In the genomic region with DNA sequence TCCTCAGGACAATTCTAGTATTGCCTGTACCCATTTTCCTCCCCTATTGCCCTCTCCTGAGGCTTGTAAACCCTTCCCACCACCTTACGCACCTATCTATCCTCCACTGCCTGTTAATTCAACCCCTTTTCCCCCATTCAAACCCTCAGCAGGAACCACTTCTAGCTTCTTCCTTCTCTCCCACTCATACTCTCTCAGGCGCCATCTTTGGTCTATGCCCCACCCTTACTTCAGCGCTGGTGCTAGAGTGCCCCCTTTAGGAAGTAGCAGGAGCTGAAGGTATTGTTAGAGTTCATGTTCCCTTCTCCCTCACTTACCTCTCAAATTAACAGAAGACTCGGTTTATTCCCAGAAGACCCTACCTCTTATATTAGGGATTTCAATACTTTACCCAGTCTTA, we compare ENCODE assay signal across 1 cellular context.
A peak's percentile ranks its signal among the peaks of the same experiment; 100 is the strongest.
TF ChIP-seq lines count a peak whose summit lies in the region.

No MANE protein-coding gene starts in this region.

TF ChIP-seq in K562, 482 proteins besides CTCF, POLR2A, EP300 and RAD21 (continued from another document):
- TF ChIP-seq, protein P1, sequence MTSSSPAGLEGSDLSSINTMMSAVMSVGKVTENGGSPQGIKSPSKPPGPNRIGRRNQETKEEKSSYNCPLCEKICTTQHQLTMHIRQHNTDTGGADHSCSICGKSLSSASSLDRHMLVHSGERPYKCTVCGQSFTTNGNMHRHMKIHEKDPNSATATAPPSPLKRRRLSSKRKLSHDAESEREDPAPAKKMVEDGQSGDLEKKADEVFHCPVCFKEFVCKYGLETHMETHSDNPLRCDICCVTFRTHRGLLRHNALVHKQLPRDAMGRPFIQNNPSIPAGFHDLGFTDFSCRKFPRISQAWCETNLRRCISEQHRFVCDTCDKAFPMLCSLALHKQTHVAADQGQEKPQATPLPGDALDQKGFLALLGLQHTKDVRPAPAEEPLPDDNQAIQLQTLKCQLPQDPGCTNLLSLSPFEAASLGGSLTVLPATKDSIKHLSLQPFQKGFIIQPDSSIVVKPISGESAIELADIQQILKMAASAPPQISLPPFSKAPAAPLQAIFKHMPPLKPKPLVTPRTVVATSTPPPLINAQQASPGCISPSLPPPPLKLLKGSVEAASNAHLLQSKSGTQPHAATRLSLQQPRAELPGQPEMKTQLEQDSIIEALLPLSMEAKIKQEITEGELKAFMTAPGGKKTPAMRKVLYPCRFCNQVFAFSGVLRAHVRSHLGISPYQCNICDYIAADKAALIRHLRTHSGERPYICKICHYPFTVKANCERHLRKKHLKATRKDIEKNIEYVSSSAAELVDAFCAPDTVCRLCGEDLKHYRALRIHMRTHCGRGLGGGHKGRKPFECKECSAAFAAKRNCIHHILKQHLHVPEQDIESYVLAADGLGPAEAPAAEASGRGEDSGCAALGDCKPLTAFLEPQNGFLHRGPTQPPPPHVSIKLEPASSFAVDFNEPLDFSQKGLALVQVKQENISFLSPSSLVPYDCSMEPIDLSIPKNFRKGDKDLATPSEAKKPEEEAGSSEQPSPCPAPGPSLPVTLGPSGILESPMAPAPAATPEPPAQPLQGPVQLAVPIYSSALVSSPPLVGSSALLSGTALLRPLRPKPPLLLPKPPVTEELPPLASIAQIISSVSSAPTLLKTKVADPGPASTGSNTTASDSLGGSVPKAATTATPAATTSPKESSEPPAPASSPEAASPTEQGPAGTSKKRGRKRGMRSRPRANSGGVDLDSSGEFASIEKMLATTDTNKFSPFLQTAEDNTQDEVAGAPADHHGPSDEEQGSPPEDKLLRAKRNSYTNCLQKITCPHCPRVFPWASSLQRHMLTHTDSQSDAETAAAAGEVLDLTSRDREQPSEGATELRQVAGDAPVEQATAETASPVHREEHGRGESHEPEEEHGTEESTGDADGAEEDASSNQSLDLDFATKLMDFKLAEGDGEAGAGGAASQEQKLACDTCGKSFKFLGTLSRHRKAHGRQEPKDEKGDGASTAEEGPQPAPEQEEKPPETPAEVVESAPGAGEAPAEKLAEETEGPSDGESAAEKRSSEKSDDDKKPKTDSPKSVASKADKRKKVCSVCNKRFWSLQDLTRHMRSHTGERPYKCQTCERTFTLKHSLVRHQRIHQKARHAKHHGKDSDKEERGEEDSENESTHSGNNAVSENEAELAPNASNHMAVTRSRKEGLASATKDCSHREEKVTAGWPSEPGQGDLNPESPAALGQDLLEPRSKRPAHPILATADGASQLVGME (CRISPR knock-in tag; IDR thresholded peaks at IDR 0.05) = no peak
- no peak for TF ChIP-seq ZNF175 (CRISPR knock-in tag; IDR thresholded peaks at IDR 0.05; ENCODE audit: low read depth)
- TF ChIP-seq, protein P2, sequence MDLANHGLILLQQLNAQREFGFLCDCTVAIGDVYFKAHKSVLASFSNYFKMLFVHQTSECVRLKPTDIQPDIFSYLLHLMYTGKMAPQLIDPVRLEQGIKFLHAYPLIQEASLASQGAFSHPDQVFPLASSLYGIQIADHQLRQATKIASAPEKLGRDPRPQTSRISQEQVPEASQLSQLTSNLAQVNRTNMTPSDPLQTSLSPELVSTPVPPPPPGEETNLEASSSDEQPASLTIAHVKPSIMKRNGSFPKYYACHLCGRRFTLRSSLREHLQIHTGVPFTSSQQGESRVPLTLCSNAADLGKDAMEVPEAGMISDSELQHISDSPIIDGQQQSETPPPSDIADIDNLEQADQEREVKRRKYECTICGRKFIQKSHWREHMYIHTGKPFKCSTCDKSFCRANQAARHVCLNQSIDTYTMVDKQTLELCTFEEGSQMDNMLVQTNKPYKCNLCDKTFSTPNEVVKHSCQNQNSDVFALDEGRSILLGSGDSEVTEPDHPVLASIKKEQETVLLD (IDR thresholded peaks at IDR 0.05) = no peak
- no peak for TF ChIP-seq ZKSCAN8 (CRISPR knock-in tag; IDR thresholded peaks at IDR 0.05)
- TF ChIP-seq ESRRA (IDR thresholded peaks at IDR 0.05; ENCODE audit: borderline replicate concordance, low read depth) = no peak
- TF ChIP-seq BRF1 (IDR thresholded peaks at IDR 0.05; ENCODE audit: borderline replicate concordance, extremely low read depth, insufficient read length) = no peak
- no peak for TF ChIP-seq ZNF3 (CRISPR knock-in tag; IDR thresholded peaks at IDR 0.05)
- no peak for TF ChIP-seq SREBF1 (IDR thresholded peaks at IDR 0.05; ENCODE audit: borderline replicate concordance, low read depth, low read length)
- 0 out of 2 replicates have a peak, but pooled peaks have one; percentile 16 for TF ChIP-seq SMC3 (conservative IDR thresholded peaks at IDR 0.05; ENCODE audit: insufficient read depth, low read depth, low read length)
- no peak for TF ChIP-seq SIN3B (IDR thresholded peaks at IDR 0.05; ENCODE audit: low read depth)
- no peak for TF ChIP-seq ZSCAN29 (IDR thresholded peaks at IDR 0.05)
- TF ChIP-seq, protein P3, sequence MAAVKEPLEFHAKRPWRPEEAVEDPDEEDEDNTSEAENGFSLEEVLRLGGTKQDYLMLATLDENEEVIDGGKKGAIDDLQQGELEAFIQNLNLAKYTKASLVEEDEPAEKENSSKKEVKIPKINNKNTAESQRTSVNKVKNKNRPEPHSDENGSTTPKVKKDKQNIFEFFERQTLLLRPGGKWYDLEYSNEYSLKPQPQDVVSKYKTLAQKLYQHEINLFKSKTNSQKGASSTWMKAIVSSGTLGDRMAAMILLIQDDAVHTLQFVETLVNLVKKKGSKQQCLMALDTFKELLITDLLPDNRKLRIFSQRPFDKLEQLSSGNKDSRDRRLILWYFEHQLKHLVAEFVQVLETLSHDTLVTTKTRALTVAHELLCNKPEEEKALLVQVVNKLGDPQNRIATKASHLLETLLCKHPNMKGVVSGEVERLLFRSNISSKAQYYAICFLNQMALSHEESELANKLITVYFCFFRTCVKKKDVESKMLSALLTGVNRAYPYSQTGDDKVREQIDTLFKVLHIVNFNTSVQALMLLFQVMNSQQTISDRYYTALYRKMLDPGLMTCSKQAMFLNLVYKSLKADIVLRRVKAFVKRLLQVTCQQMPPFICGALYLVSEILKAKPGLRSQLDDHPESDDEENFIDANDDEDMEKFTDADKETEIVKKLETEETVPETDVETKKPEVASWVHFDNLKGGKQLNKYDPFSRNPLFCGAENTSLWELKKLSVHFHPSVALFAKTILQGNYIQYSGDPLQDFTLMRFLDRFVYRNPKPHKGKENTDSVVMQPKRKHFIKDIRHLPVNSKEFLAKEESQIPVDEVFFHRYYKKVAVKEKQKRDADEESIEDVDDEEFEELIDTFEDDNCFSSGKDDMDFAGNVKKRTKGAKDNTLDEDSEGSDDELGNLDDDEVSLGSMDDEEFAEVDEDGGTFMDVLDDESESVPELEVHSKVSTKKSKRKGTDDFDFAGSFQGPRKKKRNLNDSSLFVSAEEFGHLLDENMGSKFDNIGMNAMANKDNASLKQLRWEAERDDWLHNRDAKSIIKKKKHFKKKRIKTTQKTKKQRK (IDR thresholded peaks at IDR 0.05; ENCODE audit: borderline replicate concordance, low read depth, low read length) = no peak
- no peak for TF ChIP-seq POLR2H (tag; IDR thresholded peaks at IDR 0.05; ENCODE audit: low read depth)
